Comparison of ENCODE assay signal across 23 cellular contexts in the genomic region with DNA sequence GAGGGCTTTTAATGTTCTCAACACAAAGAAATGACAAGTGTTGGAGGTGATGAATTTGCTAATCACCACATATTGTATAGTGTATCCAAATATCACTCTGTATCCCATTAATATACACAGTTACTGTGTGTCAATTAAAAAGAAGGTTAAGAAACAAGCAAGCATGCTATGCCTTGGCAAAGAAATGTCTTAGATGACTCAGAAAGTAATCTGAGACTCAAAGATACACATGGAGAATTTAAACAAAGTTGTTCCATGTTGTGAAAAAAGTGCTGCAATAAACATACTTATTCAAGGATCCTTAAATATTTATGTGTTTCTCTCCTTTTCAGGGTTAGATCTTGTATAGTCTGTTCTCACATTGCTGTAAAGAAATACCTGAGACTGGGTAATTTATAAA.
A peak's percentile ranks its signal among the peaks of the same experiment; 100 is the strongest.
DNase-seq lines count a peak whose midpoint lies in the region; ATAC-seq and TF ChIP-seq lines count a peak whose summit lies in the region.
"Had no signal": no experiment of that assay in that cellular context is flagged by ENCODE, and none has a peak within 500 bp of the region (broad histone marks: within the 10 kb centered on the region; RNA-seq: fewer than 3 reads in every experiment).

No MANE protein-coding gene starts in this region.

- ATAC-seq in right cardiac atrium = no peak
- ATAC-seq: GM12878, HCT116, Panc1 had no signal

- TF ChIP-seq CTCF in AG10803 (conservative IDR thresholded peaks at IDR 0.05; ENCODE audit: low read length) (no peak), astrocyte of the spinal cord (IDR thresholded peaks at IDR 0.05; ENCODE audit: low read depth, low read length) (no peak), fibroblast of lung (conservative IDR thresholded peaks at IDR 0.05 in 1 of 2, IDR thresholded peaks at IDR 0.05 in 1 of 2; ENCODE audit: low read depth in 1 of 2, low read length in 2 of 2) (no peak)

- in situ Hi-C loops in astrocyte of the spinal cord (cut with HindIII; ENCODE audit: low sequenced_read_pairs) = no loop called here

- H3K4me2 ChIP-seq in fibroblast of lung (ENCODE audit: extremely low read depth, insufficient read depth, low read length) = no peak overlapping the region
- H3K4me2 ChIP-seq: BLaER1 had no signal

- H3K27ac ChIP-seq in fibroblast of lung (ENCODE audit: insufficient read depth, low read length) = no peak overlapping the region
- H3K27ac ChIP-seq in right cardiac atrium (ENCODE audit: low read length) = no peak overlapping the region
- H3K27ac ChIP-seq: BLaER1, SK-N-MC had no signal

- no peaks in the 10 kb centered on the region for H3K4me1 ChIP-seq in fibroblast of lung (ENCODE audit: control insufficient read depth, extremely low read depth, insufficient read depth, low read length)
- H3K4me1 ChIP-seq in right cardiac atrium (ENCODE audit: control insufficient read depth, insufficient read depth, low read length) = no peaks in the 10 kb centered on the region
- H3K4me1 ChIP-seq: BLaER1 had no signal

- H4K20me1 ChIP-seq in fibroblast of lung (ENCODE audit: control insufficient read depth, extremely low read depth, insufficient read depth, low read length) = no peaks in the 10 kb centered on the region
- H4K20me1 ChIP-seq: BLaER1 had no signal

- H3K27me3 ChIP-seq in fibroblast of lung (ENCODE audit: control insufficient read depth, insufficient read depth, low read length) = no peaks in the 10 kb centered on the region
- no peaks in the 10 kb centered on the region for H3K27me3 ChIP-seq in right cardiac atrium (ENCODE audit: control insufficient read depth, insufficient read depth)
- H3K27me3 ChIP-seq: BLaER1, MG63 had no signal

- H3K4me3 ChIP-seq in AG10803 (ENCODE audit: low read length) (no peak overlapping the region), astrocyte of the spinal cord (ENCODE audit: low read depth, low read length) (no peak overlapping the region), fibroblast of lung (replicated peaks in 1 of 4; ENCODE audit: control extremely low read depth in 1 of 4, insufficient read depth in 1 of 4, low read depth in 3 of 4, low read length in 4 of 4) (no peak overlapping the region), right cardiac atrium (ENCODE audit: low read length) (no peak overlapping the region)
- H3K4me3 ChIP-seq: BLaER1, GM12878, MG63, SK-N-MC had no signal

- H2AFZ ChIP-seq in fibroblast of lung (ENCODE audit: low read length) = no peak overlapping the region

- no peaks in the 10 kb centered on the region for H3K79me2 ChIP-seq in fibroblast of lung (ENCODE audit: control insufficient read depth, insufficient read depth, low read length)

- H3K9ac ChIP-seq in fibroblast of lung (ENCODE audit: insufficient read depth, low read length) = no peak overlapping the region
- H3K9ac ChIP-seq: BLaER1 had no signal

- no peaks in the 10 kb centered on the region for H3K36me3 ChIP-seq in fibroblast of lung (ENCODE audit: control insufficient read depth, insufficient read depth, low read length)
- H3K36me3 ChIP-seq: BLaER1, MG63 had no signal

- H3K9me3 ChIP-seq in fibroblast of lung (ENCODE audit: control insufficient read depth, insufficient read depth, low read depth, low read length) (no peaks in the 10 kb centered on the region), right cardiac atrium (ENCODE audit: control insufficient read depth, low read length) (no peaks in the 10 kb centered on the region)
- H3K9me3 ChIP-seq: BLaER1 had no signal

- DNase-seq in AG10803 (ENCODE audit: low read depth) (peak; percentile 1), M059J (ENCODE audit: low read depth) (peak; percentile 25), astrocyte of the spinal cord (ENCODE audit: low read depth, low spot score) (peak; percentile 2), fibroblast of lung (ENCODE audit: low read depth in 2 of 2) (peak; percentile 6 to 45), right cardiac atrium (no peak), retina (no peak), NCI-H1417 (lab: John Stamatoyannopoulos, UW) (no peak), DMS79 treated with DMSO at 0.1 percent for 48 hours (lab: John Stamatoyannopoulos, UW) (no peak)
- DNase-seq: 8988T; ACHN; CD4-positive, CD25-positive, alpha-beta regulatory T cell; Karpas-422; MG63; NCI-H1694; NCI-H2029 treated with DMSO at 0.1 percent for 48 hours; NCI-H2227 treated with DMSO at 0.1 percent for 48 hours; NCI-H526 treated with DMSO at 0.1 percent for 48 hours; SIG-M5 had no signal

- intact Hi-C loops in right cardiac atrium (cut with DNase I) = loop anchor here in 2 of 4 donors (10.0 kb wide), 2 partner anchors 612 to 1702 kb away; no protein-coding TSS in a partner anchor

Comparison
In these comparisons a context has a peak if more than half of its experiments do, and no peak if none do; other contexts are left out.
1. DNase-seq: peak in AG10803 (single experiment), M059J (single experiment), astrocyte of the spinal cord (single experiment) and fibroblast of lung (2 of 2); none in right cardiac atrium (0 of 3), retina (single experiment), NCI-H1417 (0 of 3) and DMS79 treated with DMSO at 0.1 percent for 48 hours (single experiment).